ENCODE assay signal across 13 cellular contexts in the genomic region with DNA sequence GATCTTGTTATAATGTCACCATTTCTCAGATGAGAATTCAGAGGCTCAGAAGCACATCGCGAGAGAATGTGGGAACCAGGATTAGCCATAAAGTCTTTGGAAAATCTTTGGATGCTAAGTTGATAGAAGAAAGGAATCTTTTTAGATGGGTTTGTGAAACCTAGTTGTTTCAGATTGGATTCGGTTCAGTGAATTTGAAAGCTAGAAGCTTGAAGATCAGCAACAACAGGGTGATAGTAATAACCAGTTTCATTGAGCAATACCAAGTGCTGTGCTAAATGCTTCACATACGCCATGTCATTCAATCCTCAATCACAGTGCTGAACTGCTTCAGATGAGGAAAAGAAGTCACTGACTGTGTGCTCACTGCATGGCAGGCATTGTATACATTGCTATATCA. TPM values are rescaled to one million over a fixed set of nuclear protein-coding genes. Genes with fewer than 3 reads are reported as not detected.
DNase-seq lines count a peak whose midpoint lies in the region; ATAC-seq, FAIRE-seq and TF ChIP-seq lines count a peak whose summit lies in the region.
"Had no signal": no experiment of that assay in that cellular context is flagged by ENCODE, and none has a peak within 500 bp of the region (broad histone marks: within the 10 kb centered on the region; RNA-seq: fewer than 3 reads in every experiment).

No MANE protein-coding gene starts in this region.

- no peaks in the 10 kb centered on the region for H3K4me1 ChIP-seq in neural progenitor cell
- H3K4me1 ChIP-seq in kidney (ENCODE audit: control insufficient read depth in 1 of 2, insufficient read depth in 1 of 2, low read depth in 1 of 2, low read length in 2 of 2): peaks cover 0 to 4% of the 10 kb centered on the region in 2 donors

- TF ChIP-seq CTCF in brain (conservative IDR thresholded peaks at IDR 0.05): no peak
- no peak for TF ChIP-seq CTCF in neural progenitor cell (IDR thresholded peaks at IDR 0.05)
- TF ChIP-seq CTCF in kidney (IDR thresholded peaks at IDR 0.05; ENCODE audit: borderline replicate concordance, extremely low read depth, insufficient read depth): no peak

- H3K36me3 Mint-ChIP-seq in brain (no peaks in the 10 kb centered on the region), neural progenitor cell (no peaks in the 10 kb centered on the region), T-cell (no peaks in the 10 kb centered on the region)
- H3K36me3 Mint-ChIP-seq: CD4-positive, alpha-beta memory T cell had no signal

- H3K4me1 Mint-ChIP-seq in brain (peaks cover 41% of the 10 kb centered on the region), neural progenitor cell (peaks cover 14% of the 10 kb centered on the region), T-cell (no peaks in the 10 kb centered on the region)
- H3K4me1 Mint-ChIP-seq: CD4-positive, alpha-beta memory T cell had no signal

- H3K27ac Mint-ChIP-seq in brain (peak overlapping the region in 3 of 5 experiments; percentile 13 to 68 (median 56)), neural progenitor cell (peak overlapping the region; percentile 2), T-cell (no peak overlapping the region)
- H3K27ac Mint-ChIP-seq: CD4-positive, alpha-beta memory T cell; HFFc6 had no signal

- intact Hi-C loops in kidney (cut with DNase I): loop anchor here (5.0 to 10.0 kb wide), 3 partner anchors 103 to 255 kb away; no protein-coding TSS in a partner anchor

- ATAC-seq in T-cell (replicated peaks in 1 of 4): no peak
- ATAC-seq in HG03378 (IDR thresholded peaks at IDR 0.05; ENCODE audit: unreplicated experiment): no peak

- H2AFZ ChIP-seq in neural progenitor cell (replicated peaks): no peak overlapping the region

- CTCF ChIA-PET in T-cell (lab: Charles Lee): no interaction called here

- H3K4me3 Mint-ChIP-seq in brain: no peak overlapping the region
- H3K4me3 Mint-ChIP-seq in neural progenitor cell: no peak overlapping the region
- no peak overlapping the region for H3K4me3 Mint-ChIP-seq in T-cell
- H3K4me3 Mint-ChIP-seq: CD4-positive, alpha-beta memory T cell had no signal

- FAIRE-seq in kidney (lab: Jason Lieb, UNC): no peak

- no peaks in the 10 kb centered on the region for H3K36me3 ChIP-seq in neural progenitor cell
- H3K36me3 ChIP-seq in kidney (ENCODE audit: control insufficient read depth in 1 of 2, insufficient read depth in 2 of 2, low read length in 2 of 2): no peaks in the 10 kb centered on the region

- H3K27me3 Mint-ChIP-seq in brain (peaks cover 6% of the 10 kb centered on the region), neural progenitor cell (ENCODE audit: insufficient read depth, low read depth) (no peaks in the 10 kb centered on the region), T-cell (peaks cover 0 to 5% of the 10 kb centered on the region in 2 donors)

- H3K27ac ChIP-seq in neural progenitor cell (no peak overlapping the region), kidney (ENCODE audit: low read depth in 2 of 2, low read length in 2 of 2) (no peak overlapping the region)
- H3K27ac ChIP-seq: 22Rv1 had no signal

- no peaks in the 10 kb centered on the region for H4K20me1 ChIP-seq in neural progenitor cell (ENCODE audit: low read depth)

- H3F3A ChIP-seq in neural progenitor cell (ENCODE audit: low read depth): no peaks in the 10 kb centered on the region

- no peaks in the 10 kb centered on the region for H3K9me3 ChIP-seq in neural progenitor cell (ENCODE audit: low read depth)
- H3K9me3 ChIP-seq in kidney (ENCODE audit: control insufficient read depth in 1 of 2, low read length in 2 of 2): no peaks in the 10 kb centered on the region

- POLR2A ChIA-PET in T-cell (lab: Charles Lee): no interaction called here

- H3K79me2 ChIP-seq in neural progenitor cell (ENCODE audit: low read depth): no peaks in the 10 kb centered on the region

- H3K9ac ChIP-seq in neural progenitor cell (no peak overlapping the region), kidney (ENCODE audit: low read length in 2 of 2) (no peak overlapping the region)

- no peak overlapping the region for H3K4me2 ChIP-seq in neural progenitor cell

- H3K27me3 ChIP-seq in neural progenitor cell: peaks cover 15% of the 10 kb centered on the region

- H3K4me3 ChIP-seq in neural progenitor cell (no peak overlapping the region), kidney (ENCODE audit: low read length in 2 of 2) (no peak overlapping the region)

- no peaks in the 10 kb centered on the region for H3K9me3 Mint-ChIP-seq in brain
- no peaks in the 10 kb centered on the region for H3K9me3 Mint-ChIP-seq in neural progenitor cell
- H3K9me3 Mint-ChIP-seq in T-cell: no peaks in the 10 kb centered on the region
- H3K9me3 Mint-ChIP-seq: HFFc6 had no signal

- DNase-seq in NCI-H345 (lab: John Stamatoyannopoulos, UW) (peak; percentile 28), NCI-H345 treated with DMSO at 0.1 percent for 48 hours (lab: John Stamatoyannopoulos, UW; ENCODE audit: unreplicated experiment) (no peak), neural progenitor cell (ENCODE audit: low spot score) (no peak), kidney (no peak), T-cell (no peak), SIG-M5 treated with dmso at 0.1 percent for 504 hours (lab: John Stamatoyannopoulos, UW; ENCODE audit: unreplicated experiment) (no peak)
- DNase-seq: CD4-positive, alpha-beta memory T cell; NCI-H1417 treated with DMSO at 0.1 percent for 48 hours; NCI-H446 treated with DMSO at 0.1 percent for 48 hours had no signal

RNA-seq across cellular contexts. Expression of gene MITF, which starts 47.4 kb away (rescaled TPM):
- polyA plus RNA-seq in brain (ENCODE audit: insufficient read depth, low read depth, low replicate concordance): 1.6 TPM
- 0.09 TPM in 1 of 2 replicates, not detected in the other for total RNA-seq in neural progenitor cell (ENCODE audit: low replicate concordance)
- 52.6 TPM for total RNA-seq in kidney
- polyA plus RNA-seq in kidney (ENCODE audit: insufficient read depth, low read depth, low replicate concordance): 14.1 TPM
- total RNA-seq in T-cell: under 1 TPM in 4 of 5 donors, not detected in 1; 0.09 to 0.51 (median 0.24) TPM
- polyA plus RNA-seq: CD4-positive, alpha-beta memory T cell had no signal

Comparison
In these comparisons a context has a peak if more than half of its experiments do, and no peak if none do; other contexts are left out.
1. H3K27ac Mint-ChIP-seq: peak in brain (3 of 5) and neural progenitor cell (single experiment); none in T-cell (0 of 2).
2. RNA of gene MITF, which starts 47.4 kb away (total RNA-seq): 52.6 TPM in kidney (single experiment); 0.09 to 0.51 TPM in T-cell and 0.09 TPM in neural progenitor cell; every median in the first group is over 10 times any median in the second.